Comparison of ENCODE assay signal across 15 cellular contexts in genomic region chr6:1190361-1190760, GRCh38.
A peak's percentile ranks its signal among the peaks of the same experiment; 100 is the strongest.
DNase-seq lines count a peak whose midpoint lies in the region; ATAC-seq, FAIRE-seq and TF ChIP-seq lines count a peak whose summit lies in the region.
"Had no signal": no experiment of that assay in that cellular context is flagged by ENCODE, and none has a peak within 500 bp of the region (broad histone marks: within the 10 kb centered on the region; RNA-seq: fewer than 3 reads in every experiment).

No MANE protein-coding gene starts in this region.

- FAIRE-seq in RCC 7860 (lab: Jason Lieb, UNC), result peak; percentile 95

- H3K4me3 ChIP-seq in Peyer's patch, result no peak overlapping the region
- H3K4me3 ChIP-seq: vagina had no signal

- H3K9me3 ChIP-seq in Peyer's patch, result no peaks in the 10 kb centered on the region
- H3K9me3 ChIP-seq: vagina had no signal

- H3K27ac ChIP-seq in Peyer's patch, result no peak overlapping the region
- H3K27ac ChIP-seq: vagina had no signal

- H3K4me1 ChIP-seq in Peyer's patch, result no peaks in the 10 kb centered on the region
- H3K4me1 ChIP-seq: vagina had no signal

- H3K27me3 ChIP-seq in Peyer's patch, result no peaks in the 10 kb centered on the region
- H3K27me3 ChIP-seq: vagina had no signal

- no peak for TF ChIP-seq CTCF in Peyer's patch (IDR thresholded peaks at IDR 0.05)

- no peak for TF ChIP-seq POLR2A in Peyer's patch (IDR thresholded peaks at IDR 0.05)

- H3K36me3 ChIP-seq in Peyer's patch, result no peaks in the 10 kb centered on the region
- H3K36me3 ChIP-seq: vagina had no signal

- DNase-seq in EL (peak; percentile 98), RCC 7860 (ENCODE audit: low spot score) (peak; percentile 97), non-pigmented ciliary epithelial cell (ENCODE audit: low read depth) (peak; percentile 83), NK-92 (lab: John Stamatoyannopoulos, UW; ENCODE audit: unreplicated experiment) (no peak), Peyer's patch (no peak), NCI-H1105 (lab: John Stamatoyannopoulos, UW) (no peak)
- DNase-seq in NK-92 treated with Interleukin-12 subunit alpha and Interleukin-12 subunit beta, amount 100 ng/mL, for 24 hours (lab: John Stamatoyannopoulos, UW), result no peak
- DNase-seq: activated CD4-positive, alpha-beta T cell treated with anti-CD3 and anti-CD28 coated beads for 1 hour; GF-D8; KBM-7; naive B cell; OCI-M1 had no signal

- ATAC-seq in esophagus mucosa, result peak; percentile 95
- ATAC-seq: activated naive CD4-positive, alpha-beta T cell treated with anti-CD3 and anti-CD28 coated beads, Interleukin-2, amount 50 U/mL, for 72 hours had no signal

Comparison
In these comparisons a context has a peak if more than half of its experiments do, and no peak if none do; other contexts are left out.
1. DNase-seq: peak in EL (single experiment), RCC 7860 (single experiment) and non-pigmented ciliary epithelial cell (single experiment); none in NK-92 treated with Interleukin-12 subunit alpha and Interleukin-12 subunit beta, amount 100 ng/mL, for 24 hours (single experiment), NK-92 (single experiment), Peyer's patch (0 of 3) and NCI-H1105 (single experiment).